ENCODE assay signal across 18 cellular contexts in genomic region chr7:1689356-1689755, GRCh38. TPM values are rescaled to one million over a fixed set of nuclear protein-coding genes. Genes with fewer than 3 reads are reported as not detected.
DNase-seq lines count a peak whose midpoint lies in the region; ATAC-seq and TF ChIP-seq lines count a peak whose summit lies in the region.
"Had no signal": no experiment of that assay in that cellular context is flagged by ENCODE, and none has a peak within 500 bp of the region (broad histone marks: within the 10 kb centered on the region; RNA-seq: fewer than 3 reads in every experiment).

No MANE protein-coding gene starts in this region.

- H3K4me1 ChIP-seq in RWPE2 (ENCODE audit: insufficient read depth, poor library complexity, severe bottlenecking): no peaks in the 10 kb centered on the region
- H3K4me1 ChIP-seq in Peyer's patch: no peaks in the 10 kb centered on the region
- H3K4me1 ChIP-seq: SJSA1 had no signal

- H3K36me3 ChIP-seq in RWPE2 (ENCODE audit: low read depth) (no peaks in the 10 kb centered on the region), Peyer's patch (no peaks in the 10 kb centered on the region)
- H3K36me3 ChIP-seq: BE2C, SJSA1 had no signal

- intact Hi-C loops in posterior vena cava (cut with DNase I): no loop called here

- H3K27ac ChIP-seq in RWPE2 (ENCODE audit: poor library complexity, severe bottlenecking): no peak overlapping the region
- H3K27ac ChIP-seq in Peyer's patch: no peak overlapping the region
- H3K27ac ChIP-seq: 22Rv1, RWPE1, SJSA1 had no signal

- DNase-seq in DMS153 (lab: John Stamatoyannopoulos, UW) (peak; percentile 44), DMS153 treated with DMSO at 0.1 percent for 48 hours (lab: John Stamatoyannopoulos, UW; ENCODE audit: unreplicated experiment) (no peak), Daoy (ENCODE audit: low read depth) (peak; percentile 0), RWPE2 (ENCODE audit: low spot score) (peak; percentile 12), posterior vena cava (ENCODE audit: low spot score) (peak; percentile 57), Peyer's patch (no peak), EL (no peak), AML-193 (lab: John Stamatoyannopoulos, UW) (no peak)
- DNase-seq: BE2C, HCEC 1CT, NCI-H1436 treated with DMSO at 0.1 percent for 48 hours, NCI-H2029 treated with DMSO at 0.1 percent for 48 hours, NCI-H446, NCI-H774 had no signal

- no peak for ATAC-seq in RWPE2 (ENCODE audit: low read depth)

- H3K4me3 ChIP-seq in RWPE2 (ENCODE audit: severe bottlenecking): no peak overlapping the region
- H3K4me3 ChIP-seq in Peyer's patch: no peak overlapping the region
- H3K4me3 ChIP-seq: SJSA1 had no signal

- TF ChIP-seq CTCF in RWPE2 (IDR thresholded peaks at IDR 0.05; ENCODE audit: poor library complexity, severe bottlenecking) (no peak), Peyer's patch (IDR thresholded peaks at IDR 0.05) (no peak)

- peaks cover 4% of the 10 kb centered on the region for H3K9me3 ChIP-seq in RWPE2 (ENCODE audit: severe bottlenecking)
- peaks cover 0 to 3% (median 0%) of the 10 kb centered on the region in 4 donors for H3K9me3 ChIP-seq in Peyer's patch
- H3K9me3 ChIP-seq: BE2C had no signal

- no peaks in the 10 kb centered on the region for H3K27me3 ChIP-seq in RWPE2 (ENCODE audit: insufficient read depth, poor library complexity, severe bottlenecking)
- no peaks in the 10 kb centered on the region for H3K27me3 ChIP-seq in Peyer's patch
- H3K27me3 ChIP-seq: BE2C had no signal

- TF ChIP-seq POLR2A in Peyer's patch (IDR thresholded peaks at IDR 0.05): no peak

RNA-seq across cellular contexts. Expression of gene ELFN1, which starts 19.3 kb away (rescaled TPM):
- 0.15 and 1.1 TPM in 2 replicates for total RNA-seq in Daoy (2014; rRNA removed; shearing (Covaris generic))
- 1 to 10 TPM; 1.2 to 1.8 TPM for total RNA-seq in posterior vena cava
- total RNA-seq in Peyer's patch: under 1 TPM in 1 of 4 donors, not detected in 3; 0.80 TPM
- total RNA-seq: CD4-positive, alpha-beta T cell; SJSA1 had no signal

Comparison
In these comparisons a context has a peak if more than half of its experiments do, and no peak if none do; other contexts are left out.
1. DNase-seq: peak in DMS153 (single experiment), Daoy (single experiment), RWPE2 (single experiment) and posterior vena cava (single experiment); none in DMS153 treated with DMSO at 0.1 percent for 48 hours (single experiment), Peyer's patch (0 of 3), EL (single experiment) and AML-193 (0 of 2).